In the genomic region with DNA sequence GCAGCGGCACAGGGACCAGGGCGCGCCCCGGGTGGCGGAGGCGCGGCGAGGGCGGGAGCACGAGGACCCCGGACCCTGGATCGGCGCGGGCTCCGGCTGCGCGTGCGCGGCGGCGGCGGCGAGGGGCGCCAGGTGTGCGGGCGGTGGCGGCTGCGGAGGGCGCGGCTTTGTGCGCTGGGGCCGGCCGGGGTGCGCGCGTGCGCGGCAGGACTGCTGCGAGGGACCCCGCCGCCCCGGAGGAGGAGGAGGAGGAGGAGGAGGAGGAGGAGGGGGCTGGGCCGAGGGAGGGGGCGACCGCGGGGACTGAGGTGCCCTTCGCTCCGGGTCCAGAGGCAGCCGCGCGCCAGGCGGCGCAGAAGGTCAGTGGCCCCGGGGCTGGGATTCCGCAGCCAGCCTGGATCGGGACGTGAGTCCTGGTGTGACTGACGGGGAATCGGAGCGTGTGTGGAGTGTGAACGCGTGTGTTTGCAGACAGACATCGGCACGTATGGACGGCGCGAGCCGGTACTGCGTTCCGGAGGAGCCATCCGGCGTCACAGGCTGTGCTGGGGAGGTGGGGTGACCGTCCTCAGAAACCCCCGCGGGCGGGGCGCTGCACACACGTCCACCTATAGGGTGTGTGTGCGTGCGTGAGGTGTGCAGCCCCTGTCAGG, we compare ENCODE assay signal across 8 cellular contexts. TPM values are rescaled to one million over a fixed set of nuclear protein-coding genes. Genes with fewer than 3 reads are reported as not detected.
DNase-seq lines count a peak whose midpoint lies in the region; ATAC-seq and TF ChIP-seq lines count a peak whose summit lies in the region.
"Had no signal": no experiment of that assay in that cellular context is flagged by ENCODE, and none has a peak within 500 bp of the region (broad histone marks: within the 10 kb centered on the region; RNA-seq: fewer than 3 reads in every experiment).

No MANE protein-coding gene starts in this region.

- peaks cover 0 to 56% (median 16%) of the 10 kb centered on the region in 3 donors for H3K27me3 ChIP-seq in psoas muscle (ENCODE audit: insufficient read depth in 3 of 3, low read length in 2 of 3)

- ATAC-seq in psoas muscle, result peak in 1 of 4 donors; percentile 22

- POLR2A ChIA-PET in HEK293T (lab: Yijun Ruan, JAX), result no interaction called here

- H3K36me3 ChIP-seq in psoas muscle (ENCODE audit: insufficient read depth in 1 of 2, low read depth in 1 of 2), result no peaks in the 10 kb centered on the region

- intact Hi-C loops in psoas muscle (cut with DNase I), result no loop called here

- H3K27ac ChIP-seq in psoas muscle, result no peak overlapping the region

- 0 to 1% (median 1%) methylated on average over 32 to 77 of the region's 80 CpGs for WGBS in psoas muscle, 3 donors

- H3K4me3 ChIP-seq in epithelial cell of esophagus (ENCODE audit: low read length) (peak overlapping the region; percentile 16), psoas muscle (peak overlapping the region; percentile 39)

- TF ChIP-seq CTCF in epithelial cell of esophagus (IDR thresholded peaks at IDR 0.05; ENCODE audit: insufficient read depth, low read depth, low read length, missing control alignments), result no peak
- no peak for TF ChIP-seq CTCF in psoas muscle (IDR thresholded peaks at IDR 0.05)

- no peaks in the 10 kb centered on the region for H3K4me1 ChIP-seq in psoas muscle

- DNase-seq in HEK293T (ENCODE audit: extremely low spot score) (peak; percentile 55), NCI-H774 (lab: John Stamatoyannopoulos, UW) (peak; percentile 12), epithelial cell of esophagus (ENCODE audit: low read depth) (peak; percentile 13), psoas muscle (no peak), SKM-1 treated with dmso at 0.1 percent for 144 hours (lab: John Stamatoyannopoulos, UW; ENCODE audit: unreplicated experiment) (no peak), H4 (ENCODE audit: low spot score) (no peak)
- DNase-seq in effector CD8-positive, alpha-beta T cell (lab: John Stamatoyannopoulos, UW), result no peak

- CTCF ChIA-PET in HEK293T (lab: Yijun Ruan, JAX), result interaction anchor here (1.0 kb wide), 1 partner anchor 9 kb away, joined by 3 read pairs; no protein-coding TSS in a partner anchor

- H3K9me3 ChIP-seq in psoas muscle, result no peaks in the 10 kb centered on the region

TF ChIP-seq in HEK293T, 16 proteins besides CTCF, POLR2A, EP300 and RAD21:
- TF ChIP-seq, protein P1, sequence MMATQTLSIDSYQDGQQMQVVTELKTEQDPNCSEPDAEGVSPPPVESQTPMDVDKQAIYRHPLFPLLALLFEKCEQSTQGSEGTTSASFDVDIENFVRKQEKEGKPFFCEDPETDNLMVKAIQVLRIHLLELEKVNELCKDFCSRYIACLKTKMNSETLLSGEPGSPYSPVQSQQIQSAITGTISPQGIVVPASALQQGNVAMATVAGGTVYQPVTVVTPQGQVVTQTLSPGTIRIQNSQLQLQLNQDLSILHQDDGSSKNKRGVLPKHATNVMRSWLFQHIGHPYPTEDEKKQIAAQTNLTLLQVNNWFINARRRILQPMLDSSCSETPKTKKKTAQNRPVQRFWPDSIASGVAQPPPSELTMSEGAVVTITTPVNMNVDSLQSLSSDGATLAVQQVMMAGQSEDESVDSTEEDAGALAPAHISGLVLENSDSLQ (IDR thresholded peaks at IDR 0.05), result peak; percentile 39; the same call in 1 of the 2 replicates
- no peak for TF ChIP-seq BHLHE40 (IDR thresholded peaks at IDR 0.05; ENCODE audit: borderline replicate concordance)

RNA-seq across cellular contexts. Expression of gene RAP1GAP2, which starts 19.5 kb away (rescaled TPM):
- total RNA-seq in psoas muscle, result 1 to 10 TPM in 1 of 4 donors, under 1 TPM in 3; 0.42 to 2.0 (median 0.89) TPM
- 1 to 10 TPM in 1 of 3 donors, under 1 TPM in 2; 0.25 to 1.9 (median 0.47) TPM for polyA plus RNA-seq in psoas muscle
- total RNA-seq in H4 (2014; rRNA removed; shearing (Covaris generic)), result 2.0 and 2.4 TPM in 2 replicates

RNA-seq across cellular contexts. Expression of gene CCDC92B, which starts 27.3 kb away (rescaled TPM):
- total RNA-seq in psoas muscle, result under 1 TPM in 1 of 4 donors, not detected in 3; 0.23 TPM
- under 1 TPM; 0.01 to 0.09 (median 0.04) TPM for polyA plus RNA-seq in psoas muscle
- total RNA-seq in H4 (2014; rRNA removed; shearing (Covaris generic)), result not detected in 2 replicates
- total RNA-seq: glomerular endothelial cell had no signal

Comparison
In these comparisons a context has a peak if more than half of its experiments do, and no peak if none do; other contexts are left out.
1. DNase-seq: peak in HEK293T (single experiment), NCI-H774 (single experiment) and epithelial cell of esophagus (single experiment); none in psoas muscle (0 of 2), SKM-1 treated with dmso at 0.1 percent for 144 hours (single experiment), effector CD8-positive, alpha-beta T cell (single experiment) and H4 (single experiment).